ENCODE assay signal across 1 cellular context in the genomic region with DNA sequence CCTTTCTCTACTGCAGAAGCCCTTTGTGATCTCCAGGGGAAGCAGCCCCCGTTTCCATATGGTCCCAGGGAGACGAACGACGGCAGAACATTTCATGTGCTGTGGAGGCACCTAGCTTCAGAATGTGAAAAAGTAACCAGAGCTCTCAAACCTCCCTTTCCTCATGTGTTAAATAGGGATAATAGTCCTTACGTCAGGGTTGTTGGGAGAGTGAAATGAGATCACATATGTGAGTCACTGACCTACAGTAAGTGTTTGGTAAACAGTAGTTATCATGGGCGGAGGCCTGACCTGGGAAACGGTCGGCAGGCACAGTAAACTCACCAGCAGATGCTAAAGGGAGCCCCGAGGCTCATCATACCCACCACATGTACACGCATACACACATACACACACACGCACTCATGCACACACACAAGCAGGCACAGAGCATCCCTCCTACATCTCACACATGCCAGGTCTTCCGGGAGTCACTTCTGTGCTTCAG.
TF ChIP-seq lines count a peak whose summit lies in the region.

No MANE protein-coding gene starts in this region.

TF ChIP-seq in WTC11, 78 proteins besides CTCF, POLR2A, EP300 and RAD21 (continued from another document):
- TF ChIP-seq, protein P1, sequence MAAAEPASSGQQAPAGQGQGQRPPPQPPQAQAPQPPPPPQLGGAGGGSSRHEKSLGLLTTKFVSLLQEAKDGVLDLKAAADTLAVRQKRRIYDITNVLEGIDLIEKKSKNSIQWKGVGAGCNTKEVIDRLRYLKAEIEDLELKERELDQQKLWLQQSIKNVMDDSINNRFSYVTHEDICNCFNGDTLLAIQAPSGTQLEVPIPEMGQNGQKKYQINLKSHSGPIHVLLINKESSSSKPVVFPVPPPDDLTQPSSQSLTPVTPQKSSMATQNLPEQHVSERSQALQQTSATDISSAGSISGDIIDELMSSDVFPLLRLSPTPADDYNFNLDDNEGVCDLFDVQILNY (CRISPR knock-in tag; IDR thresholded peaks at IDR 0.05), result no peak
- TF ChIP-seq, protein P2, sequence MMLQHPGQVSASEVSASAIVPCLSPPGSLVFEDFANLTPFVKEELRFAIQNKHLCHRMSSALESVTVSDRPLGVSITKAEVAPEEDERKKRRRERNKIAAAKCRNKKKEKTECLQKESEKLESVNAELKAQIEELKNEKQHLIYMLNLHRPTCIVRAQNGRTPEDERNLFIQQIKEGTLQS (CRISPR knock-in tag; conservative IDR thresholded peaks at IDR 0.05), result no peak
- TF ChIP-seq, protein P3, sequence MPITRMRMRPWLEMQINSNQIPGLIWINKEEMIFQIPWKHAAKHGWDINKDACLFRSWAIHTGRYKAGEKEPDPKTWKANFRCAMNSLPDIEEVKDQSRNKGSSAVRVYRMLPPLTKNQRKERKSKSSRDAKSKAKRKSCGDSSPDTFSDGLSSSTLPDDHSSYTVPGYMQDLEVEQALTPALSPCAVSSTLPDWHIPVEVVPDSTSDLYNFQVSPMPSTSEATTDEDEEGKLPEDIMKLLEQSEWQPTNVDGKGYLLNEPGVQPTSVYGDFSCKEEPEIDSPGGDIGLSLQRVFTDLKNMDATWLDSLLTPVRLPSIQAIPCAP (CRISPR knock-in tag; IDR thresholded peaks at IDR 0.05), result no peak
- TF ChIP-seq KAT7 (CRISPR knock-in tag; IDR thresholded peaks at IDR 0.05; ENCODE audit: borderline replicate concordance), result no peak
- TF ChIP-seq ZNF138 (CRISPR knock-in tag; conservative IDR thresholded peaks at IDR 0.05), result no peak
- no peak for TF ChIP-seq E2F1 (CRISPR knock-in tag; IDR thresholded peaks at IDR 0.05)
- no peak for TF ChIP-seq ZNF423 (CRISPR knock-in tag; IDR thresholded peaks at IDR 0.05)
- TF ChIP-seq, protein P4, sequence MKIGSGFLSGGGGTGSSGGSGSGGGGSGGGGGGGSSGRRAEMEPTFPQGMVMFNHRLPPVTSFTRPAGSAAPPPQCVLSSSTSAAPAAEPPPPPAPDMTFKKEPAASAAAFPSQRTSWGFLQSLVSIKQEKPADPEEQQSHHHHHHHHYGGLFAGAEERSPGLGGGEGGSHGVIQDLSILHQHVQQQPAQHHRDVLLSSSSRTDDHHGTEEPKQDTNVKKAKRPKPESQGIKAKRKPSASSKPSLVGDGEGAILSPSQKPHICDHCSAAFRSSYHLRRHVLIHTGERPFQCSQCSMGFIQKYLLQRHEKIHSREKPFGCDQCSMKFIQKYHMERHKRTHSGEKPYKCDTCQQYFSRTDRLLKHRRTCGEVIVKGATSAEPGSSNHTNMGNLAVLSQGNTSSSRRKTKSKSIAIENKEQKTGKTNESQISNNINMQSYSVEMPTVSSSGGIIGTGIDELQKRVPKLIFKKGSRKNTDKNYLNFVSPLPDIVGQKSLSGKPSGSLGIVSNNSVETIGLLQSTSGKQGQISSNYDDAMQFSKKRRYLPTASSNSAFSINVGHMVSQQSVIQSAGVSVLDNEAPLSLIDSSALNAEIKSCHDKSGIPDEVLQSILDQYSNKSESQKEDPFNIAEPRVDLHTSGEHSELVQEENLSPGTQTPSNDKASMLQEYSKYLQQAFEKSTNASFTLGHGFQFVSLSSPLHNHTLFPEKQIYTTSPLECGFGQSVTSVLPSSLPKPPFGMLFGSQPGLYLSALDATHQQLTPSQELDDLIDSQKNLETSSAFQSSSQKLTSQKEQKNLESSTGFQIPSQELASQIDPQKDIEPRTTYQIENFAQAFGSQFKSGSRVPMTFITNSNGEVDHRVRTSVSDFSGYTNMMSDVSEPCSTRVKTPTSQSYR (CRISPR knock-in tag; IDR thresholded peaks at IDR 0.05), result no peak
